8 cellular contexts compared by ENCODE assay signal in the genomic region with DNA sequence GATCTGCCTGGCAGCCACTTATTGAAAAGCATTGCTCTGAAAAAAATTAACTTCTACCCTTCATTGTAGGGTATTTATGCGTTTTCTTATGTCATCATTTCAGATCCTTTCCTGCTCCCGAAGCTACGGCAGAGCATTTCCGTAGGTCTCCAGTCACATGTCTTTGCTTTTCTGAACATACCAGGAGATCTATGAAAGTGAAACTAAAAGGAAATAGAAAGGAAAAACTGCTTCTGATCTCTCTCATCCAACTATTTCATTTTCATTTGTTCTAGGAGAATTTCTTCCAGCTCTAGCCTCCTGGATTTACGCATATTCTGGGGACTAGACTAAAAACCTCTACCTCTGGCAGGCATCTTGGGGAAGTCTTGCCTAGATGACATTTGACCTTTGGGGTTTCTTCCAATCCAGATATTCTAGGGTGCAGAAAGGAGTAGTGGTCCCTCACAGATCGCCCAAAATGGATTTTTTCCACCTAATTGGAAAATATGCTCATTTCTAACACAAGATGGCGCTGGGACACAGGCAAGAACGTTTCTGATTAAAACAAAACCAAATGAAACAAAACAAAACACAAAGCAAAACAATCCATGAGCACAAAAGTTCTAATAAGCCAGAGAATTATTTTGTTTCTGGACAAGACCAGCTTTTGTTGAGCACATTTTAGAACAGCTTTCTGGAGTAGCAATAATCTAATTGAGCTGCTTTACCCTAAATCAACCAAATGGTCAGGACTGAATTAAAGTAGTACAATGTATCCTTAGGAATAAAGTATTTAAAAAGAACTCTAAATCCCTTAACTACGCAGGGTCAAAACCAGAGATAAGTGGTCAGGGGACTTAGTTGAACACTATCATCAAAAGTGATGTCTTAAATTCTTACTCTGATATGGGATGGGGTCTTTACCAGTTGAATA. TPM values are rescaled to one million over a fixed set of nuclear protein-coding genes. Genes with fewer than 3 reads are reported as not detected.
DNase-seq lines count a peak whose midpoint lies in the region; ATAC-seq lines count a peak whose summit lies in the region.

No MANE protein-coding gene starts in this region.

- H3K36me3 Mint-ChIP-seq in CD8-positive, alpha-beta memory T cell: no peaks in the 10 kb centered on the region

- peak overlapping the region in 5 of 8 donors; percentile 2 to 75 (median 27) for H3K27ac Mint-ChIP-seq in CD8-positive, alpha-beta memory T cell

- peaks cover 8% of the 10 kb centered on the region for H3F3A ChIP-seq in GM23248 (ENCODE audit: insufficient read depth)

- H3K36me3 ChIP-seq in CD8-positive, alpha-beta memory T cell (ENCODE audit: insufficient read depth, low read length): no peaks in the 10 kb centered on the region
- H3K36me3 ChIP-seq in GM23248 (ENCODE audit: low read depth): no peaks in the 10 kb centered on the region

- peak overlapping the region; percentile 98 for H3K4me2 ChIP-seq in GM23248 (ENCODE audit: unreplicated experiment)

- H3K79me2 ChIP-seq in GM23248 (ENCODE audit: insufficient read depth): no peaks in the 10 kb centered on the region

- no peak overlapping the region for H3K4me3 ChIP-seq in CD8-positive, alpha-beta memory T cell (ENCODE audit: low read length)
- H3K4me3 ChIP-seq in GM23248: peak overlapping the region; percentile 87

- H2AFZ ChIP-seq in GM23248: peak overlapping the region; percentile 97

- peaks cover 3 to 6% of the 10 kb centered on the region in 2 donors for H3K27me3 Mint-ChIP-seq in CD8-positive, alpha-beta memory T cell

- H3K27me3 ChIP-seq in CD8-positive, alpha-beta memory T cell (ENCODE audit: insufficient read depth, low read length, poor library complexity, severe bottlenecking): no peaks in the 10 kb centered on the region
- peaks cover 24% of the 10 kb centered on the region for H3K27me3 ChIP-seq in GM23248 (replicated peaks; ENCODE audit: insufficient read depth)

- H3K4me1 ChIP-seq in CD8-positive, alpha-beta memory T cell (ENCODE audit: insufficient read depth, low read length): no peaks in the 10 kb centered on the region
- no peaks in the 10 kb centered on the region for H3K4me1 ChIP-seq in GM23248 (ENCODE audit: insufficient read depth)

- no peaks in the 10 kb centered on the region for H4K20me1 ChIP-seq in GM23248 (ENCODE audit: insufficient read depth)

- WGBS in GM23248 (ENCODE audit: low coverage in 1 of 2, low lambda C conversion rate in 2 of 2, missing lambda C conversion rate in 2 of 2), 2 experiments: 11% methylated on average over 9 of the region's 9 CpGs

- CTCF ChIA-PET in CD8-positive, alpha-beta memory T cell (lab: Charles Lee): interaction anchor here (0.6 to 9.1 kb wide), 48 partner anchors 9 to 585 kb away, joined by 3 to 133 read pairs (median 4); a partner anchor contains a TSS

- in situ Hi-C loops in GM23248 (cut with MboI): no loop called here

- DNase-seq in CD8-positive, alpha-beta memory T cell: peak in 4 of 5 donors; percentile 21 to 64 (median 52)
- peak; percentile 73 for DNase-seq in GM23248
- DNase-seq in RKO (ENCODE audit: low spot score): peak; percentile 53
- DNase-seq in central memory CD4-positive, alpha-beta T cell: peak; percentile 65
- no peak for DNase-seq in left colon
- DNase-seq in superior temporal gyrus (ENCODE audit: extremely low spot score): peak; percentile 82
- no peak for DNase-seq in GF-D8 (lab: John Stamatoyannopoulos, UW)
- no peak for DNase-seq in ureter (ENCODE audit: low spot score)

- POLR2A ChIA-PET in CD8-positive, alpha-beta memory T cell (lab: Charles Lee): interaction anchor here (0.8 to 3.0 kb wide), 2 partner anchors 391 to 393 kb away, joined by 3 to 16 read pairs; no protein-coding TSS in a partner anchor

- no peaks in the 10 kb centered on the region for H3K9me3 Mint-ChIP-seq in CD8-positive, alpha-beta memory T cell

- H3K27ac ChIP-seq in CD8-positive, alpha-beta memory T cell (ENCODE audit: low read depth, low read length): no peak overlapping the region
- peak overlapping the region; percentile 46 for H3K27ac ChIP-seq in GM23248

- intact Hi-C loops in left colon (cut with DNase I, micrococcal nuclease): loop anchor here in 1 of 2 donors (5.0 kb wide), 1 partner anchor 157 kb away; no protein-coding TSS in a partner anchor

- no peaks in the 10 kb centered on the region for H3K9me2 ChIP-seq in GM23248 (ENCODE audit: insufficient read depth)

- peak; percentile 40 for ATAC-seq in left colon

- no peak overlapping the region for H3K4me3 Mint-ChIP-seq in CD8-positive, alpha-beta memory T cell

- peaks cover 4 to 7% (median 6%) of the 10 kb centered on the region in 3 donors for H3K4me1 Mint-ChIP-seq in CD8-positive, alpha-beta memory T cell

- H3K9ac ChIP-seq in GM23248: peak overlapping the region; percentile 76

- H3K9me3 ChIP-seq in CD8-positive, alpha-beta memory T cell (ENCODE audit: low read length): no peaks in the 10 kb centered on the region
- no peaks in the 10 kb centered on the region for H3K9me3 ChIP-seq in GM23248 (ENCODE audit: low read depth)

RNA-seq across cellular contexts. Expression of a gene that starts 12.2 kb away (rescaled TPM):
- total RNA-seq in CD8-positive, alpha-beta memory T cell: 10 to 100 TPM; 12.4 to 14.8 TPM
- polyA plus RNA-seq in CD8-positive, alpha-beta memory T cell: 9.3 TPM
- total RNA-seq in GM23248 (2014; rRNA removed; shearing (Covaris generic)): 1.0 and 2.1 TPM in 2 replicates
- polyA plus RNA-seq in GM23248 (2016; fragmentation: Nextera tagmentation; extraction: Ambion mirVana): 6.2 and 6.3 TPM in 2 replicates
- total RNA-seq in left colon (1 to 10 TPM; 7.4 to 7.5 TPM), ureter (20.7 TPM)

Comparison
In these comparisons a context has a peak if more than half of its experiments do, and no peak if none do; other contexts are left out.
1. DNase-seq: peak in CD8-positive, alpha-beta memory T cell (4 of 5), GM23248 (single experiment), RKO (single experiment), central memory CD4-positive, alpha-beta T cell (single experiment) and superior temporal gyrus (single experiment); none in left colon (0 of 2), GF-D8 (single experiment) and ureter (single experiment).